In the genomic region with DNA sequence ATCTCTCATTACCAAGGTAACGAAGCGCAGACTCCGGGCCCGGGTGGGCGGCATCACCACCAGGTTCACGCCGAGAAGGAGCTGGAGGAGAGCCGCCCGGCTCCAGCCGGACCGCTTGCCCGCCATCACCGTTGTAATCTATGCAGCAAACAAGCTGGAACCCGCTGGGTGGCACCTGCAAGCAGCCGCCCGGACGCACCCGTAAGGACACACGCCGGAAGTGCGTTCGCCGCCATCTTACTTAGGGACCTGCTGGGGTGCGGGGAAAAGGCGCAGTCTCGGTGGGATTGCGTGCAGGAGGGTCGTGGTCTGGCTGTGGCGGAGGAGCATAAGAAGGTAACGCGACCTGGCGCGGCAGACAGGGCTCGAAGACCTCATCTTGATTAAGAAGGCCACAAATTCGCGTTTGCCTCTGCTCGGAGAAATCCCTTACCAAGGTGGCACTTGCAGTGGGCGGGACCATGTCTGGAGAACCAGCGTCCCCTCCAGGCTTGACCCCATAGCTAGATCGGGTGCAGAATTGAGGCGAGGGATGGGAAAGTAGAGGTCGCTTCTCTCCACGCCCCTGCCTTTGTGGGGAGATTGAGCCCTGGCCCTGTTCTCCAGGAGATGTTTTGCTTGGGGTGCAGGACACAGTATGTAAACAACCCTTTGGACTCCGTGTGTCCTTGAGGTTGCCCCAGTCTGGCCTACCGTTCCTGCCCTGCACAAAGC, we compare ENCODE assay signal across 8 cellular contexts. TPM values are rescaled to one million over a fixed set of nuclear protein-coding genes. Genes with fewer than 3 reads are reported as not detected.
DNase-seq lines count a peak whose midpoint lies in the region; ATAC-seq and TF ChIP-seq lines count a peak whose summit lies in the region.

A gene with protein sequence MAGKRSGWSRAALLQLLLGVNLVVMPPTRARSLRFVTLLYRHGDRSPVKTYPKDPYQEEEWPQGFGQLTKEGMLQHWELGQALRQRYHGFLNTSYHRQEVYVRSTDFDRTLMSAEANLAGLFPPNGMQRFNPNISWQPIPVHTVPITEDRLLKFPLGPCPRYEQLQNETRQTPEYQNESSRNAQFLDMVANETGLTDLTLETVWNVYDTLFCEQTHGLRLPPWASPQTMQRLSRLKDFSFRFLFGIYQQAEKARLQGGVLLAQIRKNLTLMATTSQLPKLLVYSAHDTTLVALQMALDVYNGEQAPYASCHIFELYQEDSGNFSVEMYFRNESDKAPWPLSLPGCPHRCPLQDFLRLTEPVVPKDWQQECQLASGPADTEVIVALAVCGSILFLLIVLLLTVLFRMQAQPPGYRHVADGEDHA (minus strand): TSS at position 151 of the 714 bp plus-strand sequence. CDS start 25 bp downstream, at position 126.

- H3K4me3 ChIP-seq in cardiac fibroblast (replicated peaks in 1 of 2; ENCODE audit: low read depth in 2 of 2, low read length in 2 of 2): peak within 1 kb of the TSS; percentile 72 to 94

- DNase-seq in AG08395 (ENCODE audit: low spot score): peak; percentile 88
- peak; percentile 89 for DNase-seq in NCI-H2196 (lab: John Stamatoyannopoulos, UW; ENCODE audit: unreplicated experiment)
- peak; percentile 82 for DNase-seq in activated B cell treated with CpG ODN at 0.5 μM for 24 hours
- DNase-seq in cardiac fibroblast (ENCODE audit: low read depth in 2 of 2): peak; percentile 91 to 92
- DNase-seq in islet precursor cell: peak; percentile 90
- peak; percentile 75 to 77 for DNase-seq in stimulated activated CD4-positive, alpha-beta T cell treated with anti-CD3 and anti-CD28 coated beads, Interleukin-15, amount 100 ng/mL, for 1 hour (ENCODE audit: low read depth in 1 of 2, low spot score in 1 of 2)

- intact Hi-C loops in activated B cell treated with CpG ODN at 0.5 μM for 24 hours (cut with micrococcal nuclease): loop anchor here (1.0 kb wide), 7 partner anchors 20 to 549 kb away; a partner anchor contains a TSS

- H3K27me3 Mint-ChIP-seq in activated B cell treated with CpG ODN at 0.5 μM for 24 hours: no peaks in the 10 kb centered on the region

- peak within 1 kb of the TSS; percentile 98 for H3K27ac Mint-ChIP-seq in activated B cell treated with CpG ODN at 0.5 μM for 24 hours

- TF ChIP-seq CTCF in activated B cell treated with CpG ODN at 0.5 μM for 24 hours (IDR thresholded peaks at IDR 0.05): no peak
- peak; percentile 20 for TF ChIP-seq CTCF in cardiac fibroblast (IDR thresholded peaks at IDR 0.05; ENCODE audit: low read depth, low read length)

- CTCF ChIA-PET in activated B cell treated with CpG ODN at 0.5 μM for 24 hours (lab: Charles Lee): interaction anchor here (0.7 to 2.8 kb wide), 9 partner anchors 11 to 548 kb away, joined by 3 to 9 read pairs (median 4); a partner anchor contains a TSS

- peaks cover 21% of the 10 kb centered on the region for H3K4me1 Mint-ChIP-seq in activated B cell treated with CpG ODN at 0.5 μM for 24 hours

- peaks cover 35% of the 10 kb centered on the region for H3K36me3 Mint-ChIP-seq in activated B cell treated with CpG ODN at 0.5 μM for 24 hours (ENCODE audit: low read depth)

- H3K4me3 Mint-ChIP-seq in activated B cell treated with CpG ODN at 0.5 μM for 24 hours: peak within 1 kb of the TSS; percentile 98

- POLR2A ChIA-PET in activated B cell treated with CpG ODN at 0.5 μM for 24 hours (lab: Charles Lee): interaction anchor here (0.5 to 2.7 kb wide), 29 partner anchors 8 to 466 kb away, joined by 3 to 77 read pairs (median 4); a partner anchor contains a TSS

- H3K9me3 Mint-ChIP-seq in activated B cell treated with CpG ODN at 0.5 μM for 24 hours: no peaks in the 10 kb centered on the region

- ATAC-seq in GM18867 (IDR thresholded peaks at IDR 0.05; ENCODE audit: unreplicated experiment): peak; percentile 89
- ATAC-seq in HG03097 (IDR thresholded peaks at IDR 0.05; ENCODE audit: low FRiP score, unreplicated experiment): peak; percentile 82
- peak; percentile 96 for ATAC-seq in activated B cell treated with CpG ODN at 0.5 μM for 24 hours (ENCODE audit: low read depth)

RNA-seq across cellular contexts. Expression of the gene that starts here (rescaled TPM):
- total RNA-seq in activated B cell treated with CpG ODN at 0.5 μM for 24 hours: 18.7 and 22.5 TPM in 2 replicates

Comparison
In these comparisons a context has a peak if more than half of its experiments do, and no peak if none do; other contexts are left out.
1. Peak in every context shown above with its lines: DNase-seq, ATAC-seq and H3K4me3 ChIP-seq.